In the genomic region with DNA sequence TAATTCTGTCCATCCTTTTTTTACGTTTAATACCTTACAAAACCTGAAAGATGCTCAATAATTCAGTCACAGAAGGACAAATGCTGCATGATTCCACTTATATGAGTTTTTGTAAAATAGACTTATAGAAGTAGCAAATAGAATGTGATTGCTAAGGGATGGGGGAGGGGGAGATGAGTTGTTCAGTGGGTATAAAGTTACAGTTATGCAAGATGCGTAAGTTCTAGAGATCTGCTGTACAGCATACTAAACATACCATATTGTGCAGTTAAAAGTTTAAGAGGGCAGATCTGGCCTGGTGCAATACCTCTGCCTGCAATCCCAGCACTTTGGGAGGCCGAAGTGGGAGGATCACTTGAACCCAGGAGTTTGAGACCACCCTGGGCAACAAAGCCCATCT, we compare ENCODE assay signal across 17 cellular contexts.
"Had no signal": no experiment of that assay in that cellular context is flagged by ENCODE, and none has a peak within 500 bp of the region (broad histone marks: within the 10 kb centered on the region; RNA-seq: fewer than 3 reads in every experiment).

No MANE protein-coding gene starts in this region.

- H3K4me3 ChIP-seq: hepatocyte, thyroid gland had no signal

- H3K27me3 ChIP-seq: hepatocyte, thyroid gland had no signal

- H3K9me3 Mint-ChIP-seq: activated naive CD8-positive, alpha-beta T cell treated with anti-CD3 and anti-CD28 coated beads, Interleukin-2, amount 50 U/mL, for 24 hours; activated T-helper 17 cell treated with anti-CD3 and anti-CD28 coated beads, Interleukin-2, amount 50 U/mL, for 72 hours; central memory CD8-positive, alpha-beta T cell; naive B cell; stimulated activated naive B cell treated with anti-CD40 and anti-IgM and Interleukin-4, amounts not matched to agents 10 μg/mL and 1 μg/mL and 100 μg/mL, for 72 hours had no signal

- H3K4me2 ChIP-seq: hepatocyte had no signal

- H3K4me3 Mint-ChIP-seq: activated naive CD8-positive, alpha-beta T cell treated with anti-CD3 and anti-CD28 coated beads, Interleukin-2, amount 50 U/mL, for 24 hours; activated T-helper 17 cell treated with anti-CD3 and anti-CD28 coated beads, Interleukin-2, amount 50 U/mL, for 72 hours; central memory CD8-positive, alpha-beta T cell; naive B cell; stimulated activated naive B cell treated with anti-CD40 and anti-IgM and Interleukin-4, amounts not matched to agents 10 μg/mL and 1 μg/mL and 100 μg/mL, for 72 hours had no signal

- H3K9ac ChIP-seq: parathyroid adenoma had no signal

- H3K27ac ChIP-seq: hepatocyte, parathyroid adenoma, thyroid gland, VCaP had no signal

- H3K36me3 ChIP-seq: thyroid gland had no signal

- H3K27me3 Mint-ChIP-seq: activated naive CD8-positive, alpha-beta T cell treated with anti-CD3 and anti-CD28 coated beads, Interleukin-2, amount 50 U/mL, for 24 hours; activated T-helper 17 cell treated with anti-CD3 and anti-CD28 coated beads, Interleukin-2, amount 50 U/mL, for 72 hours; central memory CD8-positive, alpha-beta T cell; naive B cell; stimulated activated naive B cell treated with anti-CD40 and anti-IgM and Interleukin-4, amounts not matched to agents 10 μg/mL and 1 μg/mL and 100 μg/mL, for 72 hours had no signal

- FAIRE-seq: endothelial cell of umbilical vein, keratinocyte had no signal

- DNase-seq: activated CD4-positive, alpha-beta T cell treated with anti-CD3 and anti-CD28 coated beads, Interleukin-2, amount 50 U/mL, for 48 hours; activated naive CD4-positive, alpha-beta T cell treated with Interleukin-2 at 50 U/mL for 16 hours; activated naive CD8-positive, alpha-beta T cell treated with anti-CD3 and anti-CD28 coated beads, Interleukin-2, amount 50 U/mL, for 24 hours; cortex of kidney; effector CD4-positive, alpha-beta T cell; mammary epithelial cell; naive B cell; stimulated activated CD4-positive, alpha-beta T cell treated with anti-CD3 and anti-CD28 coated beads, Interleukin-2, amount 100 ng/mL, for 48 hours; stimulated activated naive B cell treated with anti-CD40 and anti-IgM and Interleukin-4, amounts not matched to agents 10 μg/mL and 1 μg/mL and 100 μg/mL, for 72 hours; thyroid gland had no signal

- H3K9me3 ChIP-seq: thyroid gland had no signal

- H3K27ac Mint-ChIP-seq: activated naive CD8-positive, alpha-beta T cell treated with anti-CD3 and anti-CD28 coated beads, Interleukin-2, amount 50 U/mL, for 24 hours; activated T-helper 17 cell treated with anti-CD3 and anti-CD28 coated beads, Interleukin-2, amount 50 U/mL, for 72 hours; stimulated activated naive B cell treated with anti-CD40 and anti-IgM and Interleukin-4, amounts not matched to agents 10 μg/mL and 1 μg/mL and 100 μg/mL, for 72 hours had no signal

- H2AFZ ChIP-seq: hepatocyte, parathyroid adenoma had no signal
